Comparison of ENCODE assay signal across 1 cellular context in genomic region chrX:118976599-118977340, GRCh38.
TF ChIP-seq lines count a peak whose summit lies in the region.

No MANE protein-coding gene starts in this region.

TF ChIP-seq in IMR-90, 13 proteins besides CTCF, POLR2A, EP300 and RAD21:
- TF ChIP-seq ELK1 (IDR thresholded peaks at IDR 0.05; ENCODE audit: borderline replicate concordance, low read depth, low read length) (no peak), SMC3 (IDR thresholded peaks at IDR 0.05; ENCODE audit: low read depth, low read length) (no peak), MXI1 (IDR thresholded peaks at IDR 0.05; ENCODE audit: borderline replicate concordance, low read depth, low read length) (no peak), FOS (IDR thresholded peaks at IDR 0.05; ENCODE audit: low read depth, low read length) (no peak), CEBPB (IDR thresholded peaks at IDR 0.05; ENCODE audit: low read depth, low read length) (no peak), MAZ (IDR thresholded peaks at IDR 0.05; ENCODE audit: borderline replicate concordance, low read depth, low read length) (no peak), NFE2L2 (IDR thresholded peaks at IDR 0.05; ENCODE audit: low read depth, low read length) (no peak), RFX5 (IDR thresholded peaks at IDR 0.05; ENCODE audit: low read depth, low read length) (no peak), CHD1 (IDR thresholded peaks at IDR 0.05; ENCODE audit: low read depth, low read length) (no peak), BHLHE40 (IDR thresholded peaks at IDR 0.05; ENCODE audit: low read depth, low read length) (no peak), RCOR1 (IDR thresholded peaks at IDR 0.05; ENCODE audit: insufficient replicate concordance, low read length) (no peak), MAFK (IDR thresholded peaks at IDR 0.05; ENCODE audit: low read depth, low read length) (no peak)
- TF ChIP-seq, protein P1, sequence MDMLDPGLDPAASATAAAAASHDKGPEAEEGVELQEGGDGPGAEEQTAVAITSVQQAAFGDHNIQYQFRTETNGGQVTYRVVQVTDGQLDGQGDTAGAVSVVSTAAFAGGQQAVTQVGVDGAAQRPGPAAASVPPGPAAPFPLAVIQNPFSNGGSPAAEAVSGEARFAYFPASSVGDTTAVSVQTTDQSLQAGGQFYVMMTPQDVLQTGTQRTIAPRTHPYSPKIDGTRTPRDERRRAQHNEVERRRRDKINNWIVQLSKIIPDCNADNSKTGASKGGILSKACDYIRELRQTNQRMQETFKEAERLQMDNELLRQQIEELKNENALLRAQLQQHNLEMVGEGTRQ (IDR thresholded peaks at IDR 0.05; ENCODE audit: low read depth, low read length): no peak
TF ChIP-seq in IMR-90: peak in this region for 0.
